ENCODE assay signal across 8 cellular contexts in the genomic region with DNA sequence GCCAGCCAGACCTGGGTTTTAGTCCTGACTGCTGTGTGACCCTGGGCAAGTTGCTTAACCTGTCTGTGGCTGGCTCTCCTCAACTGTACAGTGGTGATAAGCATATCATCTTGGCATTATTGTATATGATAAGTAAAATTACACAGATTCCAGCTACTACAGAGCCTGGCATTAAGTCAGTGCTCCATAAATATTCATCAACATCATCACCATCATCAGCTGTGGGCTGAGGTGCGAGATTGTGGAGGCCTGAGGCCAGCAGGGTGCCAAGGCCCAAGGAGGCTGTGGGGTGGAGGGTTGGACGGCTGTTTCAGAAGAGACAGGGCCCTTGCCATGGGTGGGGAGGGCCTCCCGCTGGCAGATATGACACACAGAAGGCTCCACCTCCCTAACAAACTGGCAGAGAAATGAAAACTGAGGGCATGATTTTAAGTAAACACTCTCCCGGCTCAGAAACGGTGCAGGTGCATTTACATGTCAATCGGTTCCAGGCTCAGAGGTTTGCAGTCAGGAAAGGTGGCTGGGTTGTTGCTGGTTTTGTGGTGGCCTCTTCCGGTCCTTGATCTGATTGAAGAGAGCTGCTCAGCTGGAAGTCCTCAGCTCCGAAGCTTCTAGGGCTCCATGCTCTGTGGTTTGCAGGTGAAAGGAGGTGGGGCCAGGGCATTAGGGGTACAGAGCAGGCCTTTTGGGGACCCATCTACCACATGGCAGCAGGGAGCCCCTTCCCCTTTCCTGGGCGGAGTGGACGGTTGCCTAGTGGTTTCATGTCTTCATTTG. TPM values are rescaled to one million over a fixed set of nuclear protein-coding genes. Genes with fewer than 3 reads are reported as not detected.
DNase-seq lines count a peak whose midpoint lies in the region; ATAC-seq and TF ChIP-seq lines count a peak whose summit lies in the region.

No MANE protein-coding gene starts in this region.

- TF ChIP-seq CTCF in DOHH2 (IDR thresholded peaks at IDR 0.05; ENCODE audit: low read depth, low read length, poor library complexity, severe bottlenecking) (no peak), tibial artery (IDR thresholded peaks at IDR 0.05) (no peak)

- H3K79me2 ChIP-seq in DOHH2 (ENCODE audit: control insufficient read depth, low read length): no peaks in the 10 kb centered on the region

- H3K9me2 ChIP-seq in DOHH2 (replicated peaks; ENCODE audit: control insufficient read depth, low read length): no peaks in the 10 kb centered on the region

- no peak overlapping the region for H3K27ac ChIP-seq in DOHH2 (ENCODE audit: low read depth, low read length)
- H3K27ac ChIP-seq in tibial artery: peak overlapping the region; percentile 82 to 86

- 0 out of 2 replicates have a peak overlapping the region, but pooled peaks have one; percentile 12 for H3K4me3 ChIP-seq in DOHH2 (ENCODE audit: low read length)
- H3K4me3 ChIP-seq in tibial artery: no peak overlapping the region

- H3K4me1 Mint-ChIP-seq in T-cell: peaks cover 52 to 67% (median 65%) of the 10 kb centered on the region in 3 donors
- H3K4me1 Mint-ChIP-seq in effector memory CD8-positive, alpha-beta T cell (ENCODE audit: low read depth in 2 of 2): peaks cover 25 to 42% of the 10 kb centered on the region in 2 donors

- no peaks in the 10 kb centered on the region for H3F3A ChIP-seq in DOHH2 (ENCODE audit: control insufficient read depth, insufficient read depth)

- CTCF ChIA-PET in T-cell (lab: Charles Lee): interaction anchor here (1.5 to 1.9 kb wide), 3 partner anchors 18 to 79 kb away, joined by 3 to 13 read pairs (median 5); no protein-coding TSS in a partner anchor

- H3K4me3 Mint-ChIP-seq in T-cell: peak overlapping the region; percentile 59 to 70 (median 61)
- H3K4me3 Mint-ChIP-seq in effector memory CD8-positive, alpha-beta T cell: peak overlapping the region; percentile 55 to 71

- H3K27me3 ChIP-seq in DOHH2 (ENCODE audit: control insufficient read depth, low read length): no peaks in the 10 kb centered on the region; the same call in 1 of the 2 replicates
- H3K27me3 ChIP-seq in tibial artery: no peaks in the 10 kb centered on the region

- no peaks in the 10 kb centered on the region for H3K27me3 Mint-ChIP-seq in T-cell
- H3K27me3 Mint-ChIP-seq in effector memory CD8-positive, alpha-beta T cell: no peaks in the 10 kb centered on the region

- intact Hi-C loops in tibial artery (cut with DNase I; ENCODE audit: low total_unique reads): no loop called here
- intact Hi-C loops in left ventricle myocardium superior (cut with micrococcal nuclease): no loop called here

- POLR2A ChIA-PET in T-cell (lab: Charles Lee): interaction anchor here (0.5 to 0.7 kb wide), 4 partner anchors 29 to 145 kb away, joined by 3 to 4 read pairs (median 4); a partner anchor contains a TSS

- peaks cover 23% of the 10 kb centered on the region for H3K4me1 ChIP-seq in DOHH2 (ENCODE audit: control insufficient read depth, low read length)
- peaks cover 0 to 57% (median 48%) of the 10 kb centered on the region in 4 donors for H3K4me1 ChIP-seq in tibial artery

- ATAC-seq in HG02678 (IDR thresholded peaks at IDR 0.05; ENCODE audit: unreplicated experiment) (peak; percentile 61), T-cell (replicated peaks in 1 of 4) (peak; percentile 72 to 82 (median 80)), left ventricle myocardium superior (no peak)
- peak; percentile 76 for ATAC-seq in effector memory CD8-positive, alpha-beta T cell (replicated peaks)

- no peaks in the 10 kb centered on the region for H4K20me1 ChIP-seq in DOHH2 (ENCODE audit: control insufficient read depth, insufficient read depth, low read depth, low read length)

- H3K9me3 ChIP-seq in DOHH2 (ENCODE audit: control insufficient read depth, insufficient read depth, low read length): no peaks in the 10 kb centered on the region
- H3K9me3 ChIP-seq in tibial artery: no peaks in the 10 kb centered on the region

- H3K4me2 ChIP-seq in DOHH2 (ENCODE audit: low read length): peak overlapping the region; percentile 7

- H3K36me3 ChIP-seq in DOHH2 (ENCODE audit: control insufficient read depth, low read length) (no peaks in the 10 kb centered on the region), tibial artery (no peaks in the 10 kb centered on the region)

- H3K36me3 Mint-ChIP-seq in T-cell: no peaks in the 10 kb centered on the region
- H3K36me3 Mint-ChIP-seq in effector memory CD8-positive, alpha-beta T cell (ENCODE audit: insufficient read depth): peaks cover 7% of the 10 kb centered on the region

- peak overlapping the region; percentile 92 to 94 for H3K27ac Mint-ChIP-seq in T-cell
- H3K27ac Mint-ChIP-seq in effector memory CD8-positive, alpha-beta T cell: peak overlapping the region; percentile 76 to 86

- H3K9me3 Mint-ChIP-seq in T-cell: no peaks in the 10 kb centered on the region
- H3K9me3 Mint-ChIP-seq in effector memory CD8-positive, alpha-beta T cell: no peaks in the 10 kb centered on the region

- DNase-seq in T-cell: peak; percentile 43 to 84 (median 67)
- DNase-seq in effector memory CD8-positive, alpha-beta T cell: peak; percentile 45 to 55 (median 53)
- no peak for DNase-seq in tibial artery
- DNase-seq in left ventricle myocardium superior: no peak
- no peak for DNase-seq in occipital lobe (lab: John Stamatoyannopoulos, UW)
- DNase-seq in Ammon's horn (ENCODE audit: low spot score): no peak

RNA-seq across cellular contexts. Expression of a gene that starts 10.2 kb away (rescaled TPM):
- total RNA-seq in T-cell (1 to 10 TPM in 2 of 5 donors, under 1 TPM in 1, not detected in 2; 0.98 to 1.8 (median 1.0) TPM), left ventricle myocardium superior (not detected), occipital lobe (not detected)

RNA-seq across cellular contexts. Expression of a gene that starts 19.9 kb away (rescaled TPM):
- 10 to 100 TPM in 3 of 5 donors, 1 to 10 TPM in 2; 3.1 to 26.0 (median 10.1) TPM for total RNA-seq in T-cell
- 0.37 TPM for total RNA-seq in left ventricle myocardium superior
- total RNA-seq in occipital lobe: 50.2 TPM

Comparison
In these comparisons a context has a peak if more than half of its experiments do, and no peak if none do; other contexts are left out.
1. DNase-seq: peak in T-cell (34 of 34) and effector memory CD8-positive, alpha-beta T cell (3 of 3); none in tibial artery (0 of 2), left ventricle myocardium superior (single experiment), occipital lobe (single experiment) and Ammon's horn (single experiment).